ENCODE assay signal across 20 cellular contexts in genomic region chr5:132142459-132142858, GRCh38.
"Had no signal": no experiment of that assay in that cellular context is flagged by ENCODE, and none has a peak within 500 bp of the region (broad histone marks: within the 10 kb centered on the region; RNA-seq: fewer than 3 reads in every experiment).

No MANE protein-coding gene starts in this region.

- ATAC-seq: heart left ventricle; psoas muscle; right lobe of liver; stimulated activated effector memory CD8-positive, alpha-beta T cell treated with anti-CD3 and anti-CD28 coated beads, Interleukin-12 subunit alpha, Interleukin-12 subunit beta, amount 100 ng/mL, for 72 hours; stimulated activated naive CD8-positive, alpha-beta T cell treated with anti-CD3 and anti-CD28 coated beads, Interleukin-15, amount 100 ng/mL, for 72 hours had no signal

- H3K27me3 ChIP-seq: dorsolateral prefrontal cortex, heart left ventricle, right lobe of liver, transverse colon had no signal

- H3K36me3 Mint-ChIP-seq: stimulated activated effector memory CD8-positive, alpha-beta T cell treated with anti-CD3 and anti-CD28 coated beads, Interleukin-12 subunit alpha, Interleukin-12 subunit beta, amount 100 ng/mL, for 72 hours had no signal

- H3K27ac Mint-ChIP-seq: naive B cell; nephron; stimulated activated effector memory CD8-positive, alpha-beta T cell treated with anti-CD3 and anti-CD28 coated beads, Interleukin-12 subunit alpha, Interleukin-12 subunit beta, amount 100 ng/mL, for 72 hours; stimulated activated naive CD8-positive, alpha-beta T cell treated with anti-CD3 and anti-CD28 coated beads, Interleukin-15, amount 100 ng/mL, for 72 hours had no signal

- H3K36me3 ChIP-seq: heart left ventricle, right lobe of liver, thoracic aorta, transverse colon had no signal

- H3K4me1 Mint-ChIP-seq: naive B cell; nephron; stimulated activated effector memory CD8-positive, alpha-beta T cell treated with anti-CD3 and anti-CD28 coated beads, Interleukin-12 subunit alpha, Interleukin-12 subunit beta, amount 100 ng/mL, for 72 hours; stimulated activated naive CD8-positive, alpha-beta T cell treated with anti-CD3 and anti-CD28 coated beads, Interleukin-15, amount 100 ng/mL, for 72 hours had no signal

- H3K4me3 Mint-ChIP-seq: naive B cell; nephron; stimulated activated effector memory CD8-positive, alpha-beta T cell treated with anti-CD3 and anti-CD28 coated beads, Interleukin-12 subunit alpha, Interleukin-12 subunit beta, amount 100 ng/mL, for 72 hours; stimulated activated naive CD8-positive, alpha-beta T cell treated with anti-CD3 and anti-CD28 coated beads, Interleukin-15, amount 100 ng/mL, for 72 hours had no signal

- H3K4me1 ChIP-seq: heart left ventricle, parathyroid adenoma, psoas muscle, right lobe of liver, transverse colon had no signal

- H3K4me3 ChIP-seq: dorsolateral prefrontal cortex, heart left ventricle, psoas muscle, right lobe of liver, thoracic aorta, transverse colon had no signal

- DNase-seq: cortex of kidney; dorsolateral prefrontal cortex; effector CD8-positive, alpha-beta T cell; heart left ventricle; hippocampal formation; mesendoderm; naive B cell; occipital lobe; psoas muscle; retina; right lobe of liver; stimulated activated CD4-positive, alpha-beta T cell treated with anti-CD3 and anti-CD28 coated beads, Interleukin-4, amount 100 ng/mL, for 1 hour; stimulated activated CD8-positive, alpha-beta memory T cell treated with anti-CD3 and anti-CD28 coated beads, Interleukin-4, amount 100 ng/mL, for 48 hours; stimulated activated naive CD8-positive, alpha-beta T cell treated with anti-CD3 and anti-CD28 coated beads, Interleukin-15, amount 100 ng/mL, for 72 hours; substantia nigra; transverse colon had no signal
